Comparison of ENCODE assay signal across 11 cellular contexts in the genomic region with DNA sequence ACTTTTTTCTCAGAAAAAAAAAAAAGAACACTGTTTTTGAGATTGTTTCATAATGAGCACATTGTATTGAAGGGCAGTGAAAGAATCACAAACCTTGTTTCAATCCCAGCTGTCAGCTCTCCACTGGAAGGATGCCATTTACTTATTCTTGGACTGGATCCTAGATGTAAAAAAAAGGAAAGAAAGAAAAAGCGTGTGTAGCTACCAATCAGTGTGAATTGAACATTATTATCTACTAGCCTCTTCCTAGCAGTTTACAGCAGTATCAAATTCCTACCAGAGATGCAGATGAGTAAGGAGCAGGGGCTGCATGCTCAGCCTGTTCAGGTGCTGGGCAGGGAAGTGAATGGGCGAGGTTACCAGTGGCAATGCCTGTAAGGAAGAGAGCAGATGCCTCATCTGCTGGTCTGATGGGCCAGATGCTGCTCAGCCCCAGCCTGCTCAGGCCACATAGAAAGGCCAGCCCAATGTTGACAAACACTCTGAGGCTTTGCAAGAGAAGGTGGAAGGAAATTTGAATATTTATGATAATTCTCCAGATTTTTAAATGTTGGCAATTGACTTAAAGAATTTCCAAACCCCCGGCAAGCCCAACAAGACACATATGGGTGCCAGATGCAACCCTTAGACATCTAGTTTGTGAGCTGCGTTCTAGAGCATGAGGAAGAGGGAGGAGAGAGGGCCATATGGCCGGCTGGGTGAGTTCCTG.
DNase-seq lines count a peak whose midpoint lies in the region; ATAC-seq and TF ChIP-seq lines count a peak whose summit lies in the region.
"Had no signal": no experiment of that assay in that cellular context is flagged by ENCODE, and none has a peak within 500 bp of the region (broad histone marks: within the 10 kb centered on the region; RNA-seq: fewer than 3 reads in every experiment).

No MANE protein-coding gene starts in this region.

- TF ChIP-seq CTCF in brain (conservative IDR thresholded peaks at IDR 0.05), result no peak

- ATAC-seq in HG03442 (IDR thresholded peaks at IDR 0.05; ENCODE audit: unreplicated experiment), result no peak

- H3K4me3 Mint-ChIP-seq in brain, result peak overlapping the region in 2 of 5 experiments; percentile 5 to 42
- H3K4me3 Mint-ChIP-seq in activated CD4-positive, alpha-beta T cell treated with anti-CD3 and anti-CD28 coated beads, Interleukin-2, amount 10 ng/mL, durations not matched to agents 24 days and 14 days, result no peak overlapping the region
- H3K4me3 Mint-ChIP-seq: CD4-positive, alpha-beta memory T cell had no signal

- H3K36me3 Mint-ChIP-seq in brain, result no peaks in the 10 kb centered on the region
- H3K36me3 Mint-ChIP-seq in activated CD4-positive, alpha-beta T cell treated with anti-CD3 and anti-CD28 coated beads, Interleukin-2, amount 10 ng/mL, durations not matched to agents 24 days and 14 days (ENCODE audit: low read depth), result no peaks in the 10 kb centered on the region
- H3K36me3 Mint-ChIP-seq: CD4-positive, alpha-beta memory T cell had no signal

- peaks cover 0 to 7% (median 0%) of the 10 kb centered on the region in 5 experiments for H3K9me3 Mint-ChIP-seq in brain
- H3K9me3 Mint-ChIP-seq in activated CD4-positive, alpha-beta T cell treated with anti-CD3 and anti-CD28 coated beads, Interleukin-2, amount 10 ng/mL, durations not matched to agents 24 days and 14 days, result no peaks in the 10 kb centered on the region

- DNase-seq in Ammon's horn (ENCODE audit: low spot score) (peak; percentile 49), NCI-H146 treated with DMSO at 0.1 percent for 48 hours (lab: John Stamatoyannopoulos, UW; ENCODE audit: unreplicated experiment) (peak; percentile 49), iris pigment epithelial cell (ENCODE audit: low read depth) (peak; percentile 73)
- DNase-seq in activated CD8-positive, alpha-beta memory T cell treated with anti-CD3 and anti-CD28 coated beads for 24 hours, result no peak
- DNase-seq in effector CD8-positive, alpha-beta T cell (lab: John Stamatoyannopoulos, UW), result no peak
- no peak for DNase-seq in activated CD4-positive, alpha-beta T cell treated with anti-CD3 and anti-CD28 coated beads, Interleukin-2, amount 10 ng/mL, durations not matched to agents 24 days and 14 days
- DNase-seq: activated naive CD4-positive, alpha-beta T cell treated with Interleukin-2 at 50 U/mL for 16 hours; CD4-positive, alpha-beta memory T cell; H7 had no signal

- peak overlapping the region in 4 of 5 experiments; percentile 50 to 89 (median 68) for H3K27ac Mint-ChIP-seq in brain
- no peak overlapping the region for H3K27ac Mint-ChIP-seq in activated CD4-positive, alpha-beta T cell treated with anti-CD3 and anti-CD28 coated beads, Interleukin-2, amount 10 ng/mL, durations not matched to agents 24 days and 14 days
- H3K27ac Mint-ChIP-seq: CD4-positive, alpha-beta memory T cell had no signal

- intact Hi-C loops in activated CD4-positive, alpha-beta T cell treated with anti-CD3 and anti-CD28 coated beads, Interleukin-2, amount 10 ng/mL, durations not matched to agents 24 days and 14 days (cut with micrococcal nuclease), result no loop called here

- peaks cover 19% of the 10 kb centered on the region for H3K4me1 Mint-ChIP-seq in brain
- no peaks in the 10 kb centered on the region for H3K4me1 Mint-ChIP-seq in activated CD4-positive, alpha-beta T cell treated with anti-CD3 and anti-CD28 coated beads, Interleukin-2, amount 10 ng/mL, durations not matched to agents 24 days and 14 days
- H3K4me1 Mint-ChIP-seq: CD4-positive, alpha-beta memory T cell had no signal

- no peaks in the 10 kb centered on the region for H3K27me3 Mint-ChIP-seq in brain
- H3K27me3 Mint-ChIP-seq in activated CD4-positive, alpha-beta T cell treated with anti-CD3 and anti-CD28 coated beads, Interleukin-2, amount 10 ng/mL, durations not matched to agents 24 days and 14 days, result peaks cover 2% of the 10 kb centered on the region

Comparison
In these comparisons a context has a peak if more than half of its experiments do, and no peak if none do; other contexts are left out.
1. DNase-seq: peak in Ammon's horn (single experiment), NCI-H146 treated with DMSO at 0.1 percent for 48 hours (single experiment) and iris pigment epithelial cell (single experiment); none in activated CD8-positive, alpha-beta memory T cell treated with anti-CD3 and anti-CD28 coated beads for 24 hours (single experiment), effector CD8-positive, alpha-beta T cell (single experiment) and activated CD4-positive, alpha-beta T cell treated with anti-CD3 and anti-CD28 coated beads, Interleukin-2, amount 10 ng/mL, durations not matched to agents 24 days and 14 days (single experiment).